12 cellular contexts compared by ENCODE assay signal in the genomic region with DNA sequence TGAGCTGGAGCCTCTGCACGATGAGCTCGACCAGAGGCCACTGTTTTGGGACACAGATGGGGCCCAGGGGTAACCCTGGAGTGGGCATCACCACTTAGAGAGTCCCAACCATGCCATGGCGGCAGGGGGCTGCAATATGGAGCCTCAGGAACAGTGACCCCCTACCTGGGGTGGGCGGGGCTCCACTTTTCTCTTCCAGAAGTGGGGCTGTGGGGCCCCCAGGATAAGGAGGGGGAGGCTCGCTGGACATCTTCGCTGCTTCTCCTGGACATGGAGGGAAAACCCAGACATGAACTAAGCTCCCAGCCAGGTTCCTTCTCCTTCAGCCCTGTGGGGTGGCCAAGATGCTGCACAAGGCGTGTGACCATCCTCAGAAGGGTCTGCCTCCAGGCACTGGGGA. TPM values are rescaled to one million over a fixed set of nuclear protein-coding genes. Genes with fewer than 3 reads are reported as not detected.
DNase-seq lines count a peak whose midpoint lies in the region; ATAC-seq and TF ChIP-seq lines count a peak whose summit lies in the region.
"Had no signal": no experiment of that assay in that cellular context is flagged by ENCODE, and none has a peak within 500 bp of the region (broad histone marks: within the 10 kb centered on the region; RNA-seq: fewer than 3 reads in every experiment).

No MANE protein-coding gene starts in this region.

- H3K27me3 Mint-ChIP-seq in activated CD4-positive, alpha-beta T cell treated with anti-CD3 and anti-CD28 coated beads, Interleukin-2, amount 10 ng/mL, durations not matched to agents 24 days and 14 days = no peaks in the 10 kb centered on the region
- H3K27me3 Mint-ChIP-seq: memory B cell had no signal

- no peak for ATAC-seq in HG03442 (IDR thresholded peaks at IDR 0.05; ENCODE audit: unreplicated experiment)
- ATAC-seq: A549 had no signal

- H3K9me3 Mint-ChIP-seq in activated CD4-positive, alpha-beta T cell treated with anti-CD3 and anti-CD28 coated beads, Interleukin-2, amount 10 ng/mL, durations not matched to agents 24 days and 14 days = no peaks in the 10 kb centered on the region
- H3K9me3 Mint-ChIP-seq: memory B cell had no signal

- H3K27me3 ChIP-seq in colonic mucosa (no peaks in the 10 kb centered on the region), stomach (no peaks in the 10 kb centered on the region)

- H3K4me3 ChIP-seq in colonic mucosa (no peak overlapping the region), stomach (no peak overlapping the region)
- H3K4me3 ChIP-seq: A549 had no signal

- no peak for DNase-seq in activated CD4-positive, alpha-beta T cell treated with anti-CD3 and anti-CD28 coated beads, Interleukin-2, amount 10 ng/mL, durations not matched to agents 24 days and 14 days
- DNase-seq in activated CD4-positive, alpha-beta T cell treated with anti-CD3 and anti-CD28 coated beads, Interleukin-2, amount 50 U/mL, for 4 hours = no peak
- DNase-seq in colonic mucosa (no peak), stomach (no peak), amniotic stem cell (lab: John Stamatoyannopoulos, UW) (no peak)
- DNase-seq: foreskin melanocyte, NCI-H526 treated with DMSO at 0.1 percent for 48 hours, retina had no signal

- TF ChIP-seq POLR2A in stomach (IDR thresholded peaks at IDR 0.05) = no peak

- H3K27ac ChIP-seq in colonic mucosa (peak overlapping the region; percentile 10), stomach (peak overlapping the region; percentile 15 to 82 (median 73))
- H3K27ac ChIP-seq: A549 had no signal

- TF ChIP-seq EP300 in stomach (IDR thresholded peaks at IDR 0.05) = no peak

- TF ChIP-seq CTCF in colonic mucosa (IDR thresholded peaks at IDR 0.05) = no peak
- no peak for TF ChIP-seq CTCF in stomach (IDR thresholded peaks at IDR 0.05)

- H3K36me3 Mint-ChIP-seq in activated CD4-positive, alpha-beta T cell treated with anti-CD3 and anti-CD28 coated beads, Interleukin-2, amount 10 ng/mL, durations not matched to agents 24 days and 14 days (ENCODE audit: low read depth) = peaks cover 35% of the 10 kb centered on the region

- peaks cover 36% of the 10 kb centered on the region for H3K4me1 Mint-ChIP-seq in activated CD4-positive, alpha-beta T cell treated with anti-CD3 and anti-CD28 coated beads, Interleukin-2, amount 10 ng/mL, durations not matched to agents 24 days and 14 days

- intact Hi-C loops in activated CD4-positive, alpha-beta T cell treated with anti-CD3 and anti-CD28 coated beads, Interleukin-2, amount 10 ng/mL, durations not matched to agents 24 days and 14 days (cut with micrococcal nuclease) = loop anchor here (2.0 kb wide), 2 partner anchors 15 to 35 kb away; no protein-coding TSS in a partner anchor
- intact Hi-C loops in colonic mucosa (cut with DNase I) = no loop called here
- intact Hi-C loops in stomach (cut with DNase I; ENCODE audit: low total_unique reads) = no loop called here

- no peak overlapping the region for H3K27ac Mint-ChIP-seq in activated CD4-positive, alpha-beta T cell treated with anti-CD3 and anti-CD28 coated beads, Interleukin-2, amount 10 ng/mL, durations not matched to agents 24 days and 14 days

- no peak overlapping the region for H3K9ac ChIP-seq in colonic mucosa (ENCODE audit: low read depth in 2 of 2, low read length in 2 of 2)

- H3K4me3 Mint-ChIP-seq in activated CD4-positive, alpha-beta T cell treated with anti-CD3 and anti-CD28 coated beads, Interleukin-2, amount 10 ng/mL, durations not matched to agents 24 days and 14 days = peak overlapping the region; percentile 8
- H3K4me3 Mint-ChIP-seq: memory B cell had no signal

- no peaks in the 10 kb centered on the region for H3K9me3 ChIP-seq in colonic mucosa
- no peaks in the 10 kb centered on the region for H3K9me3 ChIP-seq in stomach
- H3K9me3 ChIP-seq: A549 had no signal

- WGBS in stomach, 5 donors = 90 to 96% (median 93%) methylated on average over 7 of the region's 7 CpGs

- H3K36me3 ChIP-seq in colonic mucosa = no peaks in the 10 kb centered on the region
- peaks cover 42 to 56% (median 55%) of the 10 kb centered on the region in 4 donors for H3K36me3 ChIP-seq in stomach

- H3K4me1 ChIP-seq in colonic mucosa = peaks cover 8% of the 10 kb centered on the region
- H3K4me1 ChIP-seq in stomach = peaks cover 29 to 84% (median 50%) of the 10 kb centered on the region in 4 donors
- H3K4me1 ChIP-seq: A549 had no signal

RNA-seq across cellular contexts. Expression of a gene that starts 24.7 kb away (rescaled TPM):
- 49.4 and 55.2 TPM in 2 replicates for total RNA-seq in activated CD4-positive, alpha-beta T cell treated with anti-CD3 and anti-CD28 coated beads, Interleukin-2, amount 10 ng/mL, durations not matched to agents 24 days and 14 days
- total RNA-seq in colonic mucosa (10 to 100 TPM; 13.1 to 18.4 TPM), stomach (10 to 100 TPM in 3 of 5 donors, 1 to 10 TPM in 2; 2.9 to 36.5 (median 18.8) TPM)
- polyA plus RNA-seq in stomach = 10 to 100 TPM in 2 of 3 donors, 1 to 10 TPM in 1; 9.5 to 13.8 (median 10.6) TPM

RNA-seq across cellular contexts. Expression of a gene that starts 37.7 kb away (rescaled TPM):
- 64.3 and 70.0 TPM in 2 replicates for total RNA-seq in activated CD4-positive, alpha-beta T cell treated with anti-CD3 and anti-CD28 coated beads, Interleukin-2, amount 10 ng/mL, durations not matched to agents 24 days and 14 days
- total RNA-seq in colonic mucosa (10 to 100 TPM; 46.8 to 55.7 TPM), stomach (100 to 1,000 TPM in 1 of 5 donors, 10 to 100 TPM in 3, 1 to 10 TPM in 1; 6.4 to 175 (median 59.8) TPM)
- 100 to 1,000 TPM in 2 of 3 donors, 10 to 100 TPM in 1; 51.6 to 109 (median 106) TPM for polyA plus RNA-seq in stomach

RNA-seq across cellular contexts. Expression of a gene that starts 39.5 kb away (rescaled TPM):
- 32.2 and 34.5 TPM in 2 replicates for total RNA-seq in activated CD4-positive, alpha-beta T cell treated with anti-CD3 and anti-CD28 coated beads, Interleukin-2, amount 10 ng/mL, durations not matched to agents 24 days and 14 days
- total RNA-seq in colonic mucosa (10 to 100 TPM; 25.8 to 40.2 TPM), stomach (100 to 1,000 TPM in 1 of 5 donors, 10 to 100 TPM in 4; 22.8 to 109 (median 47.7) TPM)
- 100 to 1,000 TPM in 1 of 3 donors, 10 to 100 TPM in 2; 67.7 to 126 (median 90.7) TPM for polyA plus RNA-seq in stomach

RNA-seq across cellular contexts. Expression of a gene that starts 42.3 kb away (rescaled TPM):
- not detected in 2 replicates for total RNA-seq in activated CD4-positive, alpha-beta T cell treated with anti-CD3 and anti-CD28 coated beads, Interleukin-2, amount 10 ng/mL, durations not matched to agents 24 days and 14 days
- total RNA-seq in colonic mucosa (under 1 TPM in 1 of 2 donors, not detected in 1; 0.08 TPM), stomach (under 1 TPM in 2 of 5 donors, not detected in 3; 0.37 to 0.43 TPM)
- not detected for polyA plus RNA-seq in stomach
- total RNA-seq: H4 had no signal
